Comparison of ENCODE assay signal across 11 cellular contexts in the genomic region with DNA sequence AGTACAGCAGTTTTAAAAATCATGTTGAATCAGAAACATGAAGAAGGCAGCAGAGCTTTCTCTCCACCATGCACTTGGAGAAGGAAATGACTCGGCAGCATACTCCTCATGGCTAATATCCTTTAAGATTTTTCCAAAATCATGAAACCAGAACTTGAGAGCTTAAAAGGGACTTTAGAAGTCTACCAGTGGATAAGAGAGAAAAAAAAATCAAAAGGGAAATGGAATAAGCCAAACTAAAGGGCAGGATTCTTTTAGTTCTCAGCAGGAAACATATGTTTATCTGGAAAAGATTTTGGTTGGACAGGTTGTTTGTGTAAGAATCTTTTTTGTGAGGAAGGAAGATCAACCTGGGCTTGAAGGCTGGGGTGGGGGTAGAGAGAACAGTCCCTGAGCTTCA.
DNase-seq lines count a peak whose midpoint lies in the region; ATAC-seq and TF ChIP-seq lines count a peak whose summit lies in the region.
"Had no signal": no experiment of that assay in that cellular context is flagged by ENCODE, and none has a peak within 500 bp of the region (broad histone marks: within the 10 kb centered on the region; RNA-seq: fewer than 3 reads in every experiment).

No MANE protein-coding gene starts in this region.

- H3K27ac ChIP-seq in right cardiac atrium (ENCODE audit: low read length) (no peak overlapping the region), right lobe of liver (no peak overlapping the region)
- H3K27ac ChIP-seq: suprapubic skin had no signal

- no peak overlapping the region for H3K4me3 ChIP-seq in right cardiac atrium (ENCODE audit: low read length)
- no peak overlapping the region for H3K4me3 ChIP-seq in right lobe of liver
- H3K4me3 ChIP-seq: suprapubic skin had no signal

- TF ChIP-seq POLR2A in right lobe of liver (IDR thresholded peaks at IDR 0.05) = no peak

- H3K36me3 Mint-ChIP-seq in activated T-helper 2 cell treated with anti-CD3 and anti-CD28 coated beads, Interferon-gamma antibody, Interleukin-2, Interleukin-4, amounts not matched to agents 10 μg/mL and 5 μg/mL and 100 μg/mL, durations not matched to agents 14 hours and 24 hours and 36 hours (ENCODE audit: low read depth) = peaks cover 51% of the 10 kb centered on the region
- no peaks in the 10 kb centered on the region for H3K36me3 Mint-ChIP-seq in stimulated activated memory B cell treated with anti-CD40 and anti-IgM and Interleukin-4, amounts not matched to agents 10 μg/mL and 1 μg/mL and 100 μg/mL, for 72 hours

- H3K27me3 Mint-ChIP-seq in activated T-helper 2 cell treated with anti-CD3 and anti-CD28 coated beads, Interferon-gamma antibody, Interleukin-2, Interleukin-4, amounts not matched to agents 10 μg/mL and 5 μg/mL and 100 μg/mL, durations not matched to agents 14 hours and 24 hours and 36 hours (ENCODE audit: low read depth) = no peaks in the 10 kb centered on the region
- peaks cover 47% of the 10 kb centered on the region for H3K27me3 Mint-ChIP-seq in stimulated activated memory B cell treated with anti-CD40 and anti-IgM and Interleukin-4, amounts not matched to agents 10 μg/mL and 1 μg/mL and 100 μg/mL, for 72 hours

- H3K36me3 ChIP-seq in right lobe of liver = no peaks in the 10 kb centered on the region
- H3K36me3 ChIP-seq: suprapubic skin had no signal

- H3K4me3 Mint-ChIP-seq in activated T-helper 2 cell treated with anti-CD3 and anti-CD28 coated beads, Interferon-gamma antibody, Interleukin-2, Interleukin-4, amounts not matched to agents 10 μg/mL and 5 μg/mL and 100 μg/mL, durations not matched to agents 14 hours and 24 hours and 36 hours (ENCODE audit: low read depth) = no peak overlapping the region
- H3K4me3 Mint-ChIP-seq in stimulated activated memory B cell treated with anti-CD40 and anti-IgM and Interleukin-4, amounts not matched to agents 10 μg/mL and 1 μg/mL and 100 μg/mL, for 72 hours = no peak overlapping the region
- H3K4me3 Mint-ChIP-seq: nephron had no signal

- DNase-seq in right cardiac atrium = no peak
- no peak for DNase-seq in Right ventricle myocardium superior
- no peak for DNase-seq in activated T-helper 2 cell treated with anti-CD3 and anti-CD28 coated beads, Interferon-gamma antibody, Interleukin-2, Interleukin-4, amounts not matched to agents 10 μg/mL and 5 μg/mL and 100 μg/mL, durations not matched to agents 14 hours and 24 hours and 36 hours (ENCODE audit: low spot score)
- no peak for DNase-seq in right lobe of liver
- DNase-seq: COR-L47, NCI-H2171 had no signal

- H3K27ac Mint-ChIP-seq in activated T-helper 2 cell treated with anti-CD3 and anti-CD28 coated beads, Interferon-gamma antibody, Interleukin-2, Interleukin-4, amounts not matched to agents 10 μg/mL and 5 μg/mL and 100 μg/mL, durations not matched to agents 14 hours and 24 hours and 36 hours = peak overlapping the region; percentile 48
- no peak overlapping the region for H3K27ac Mint-ChIP-seq in stimulated activated memory B cell treated with anti-CD40 and anti-IgM and Interleukin-4, amounts not matched to agents 10 μg/mL and 1 μg/mL and 100 μg/mL, for 72 hours
- H3K27ac Mint-ChIP-seq: nephron had no signal

- H3K9me3 ChIP-seq in right cardiac atrium (ENCODE audit: control insufficient read depth, low read length) (no peaks in the 10 kb centered on the region), right lobe of liver (no peaks in the 10 kb centered on the region)
- H3K9me3 ChIP-seq: suprapubic skin had no signal

- intact Hi-C loops in right cardiac atrium (cut with DNase I) (loop anchor here in 1 of 4 donors (10.0 kb wide), 1 partner anchor 108 kb away; a partner anchor contains a TSS), Right ventricle myocardium superior (cut with DNase I) (loop anchor here (10.0 kb wide), 1 partner anchor 48 kb away; no protein-coding TSS in a partner anchor), right lobe of liver (cut with DNase I) (no loop called here)
- intact Hi-C loops in activated T-helper 2 cell treated with anti-CD3 and anti-CD28 coated beads, Interferon-gamma antibody, Interleukin-2, Interleukin-4, amounts not matched to agents 10 μg/mL and 5 μg/mL and 100 μg/mL, durations not matched to agents 14 hours and 24 hours and 36 hours (cut with micrococcal nuclease) = no loop called here

- H3K4me1 ChIP-seq in right cardiac atrium (ENCODE audit: control insufficient read depth, insufficient read depth, low read length) (peaks cover 4% of the 10 kb centered on the region), right lobe of liver (peaks cover 0 to under 1% (median 0%) of the 10 kb centered on the region in 4 donors)

- no peak for TF ChIP-seq CTCF in right lobe of liver (IDR thresholded peaks at IDR 0.05)

- H3K27me3 ChIP-seq in right cardiac atrium (ENCODE audit: control insufficient read depth, insufficient read depth) = no peaks in the 10 kb centered on the region
- no peaks in the 10 kb centered on the region for H3K27me3 ChIP-seq in right lobe of liver
- H3K27me3 ChIP-seq: suprapubic skin had no signal

- H3K9me3 Mint-ChIP-seq in activated T-helper 2 cell treated with anti-CD3 and anti-CD28 coated beads, Interferon-gamma antibody, Interleukin-2, Interleukin-4, amounts not matched to agents 10 μg/mL and 5 μg/mL and 100 μg/mL, durations not matched to agents 14 hours and 24 hours and 36 hours = no peaks in the 10 kb centered on the region
- H3K9me3 Mint-ChIP-seq in stimulated activated memory B cell treated with anti-CD40 and anti-IgM and Interleukin-4, amounts not matched to agents 10 μg/mL and 1 μg/mL and 100 μg/mL, for 72 hours = no peaks in the 10 kb centered on the region

- WGBS in right cardiac atrium = 46% methylated on average over 1 of the region's 1 CpG
- 44% methylated on average over 1 of the region's 1 CpG for WGBS in right lobe of liver (ENCODE audit: insufficient coverage, low coverage, low lambda C conversion rate, missing lambda C conversion rate)

- H3K4me1 Mint-ChIP-seq in activated T-helper 2 cell treated with anti-CD3 and anti-CD28 coated beads, Interferon-gamma antibody, Interleukin-2, Interleukin-4, amounts not matched to agents 10 μg/mL and 5 μg/mL and 100 μg/mL, durations not matched to agents 14 hours and 24 hours and 36 hours (ENCODE audit: low read depth) = peaks cover 75% of the 10 kb centered on the region
- H3K4me1 Mint-ChIP-seq in stimulated activated memory B cell treated with anti-CD40 and anti-IgM and Interleukin-4, amounts not matched to agents 10 μg/mL and 1 μg/mL and 100 μg/mL, for 72 hours = no peaks in the 10 kb centered on the region

- ATAC-seq in right cardiac atrium (peak; percentile 28 to 68), Right ventricle myocardium superior (ENCODE audit: poor library complexity) (no peak), right lobe of liver (peak; percentile 10 to 68 (median 40)), HG03457 (IDR thresholded peaks at IDR 0.05; ENCODE audit: unreplicated experiment) (no peak), HG03565 (IDR thresholded peaks at IDR 0.05; ENCODE audit: unreplicated experiment) (no peak)
- no peak for ATAC-seq in stimulated activated memory B cell treated with anti-CD40 and anti-IgM and Interleukin-4, amounts not matched to agents 10 μg/mL and 1 μg/mL and 100 μg/mL, for 72 hours

Comparison
In these comparisons a context has a peak if more than half of its experiments do, and no peak if none do; other contexts are left out.
1. ATAC-seq: peak in right cardiac atrium (2 of 2) and right lobe of liver (4 of 4); none in Right ventricle myocardium superior (single experiment), HG03457 (single experiment), HG03565 (single experiment) and stimulated activated memory B cell treated with anti-CD40 and anti-IgM and Interleukin-4, amounts not matched to agents 10 μg/mL and 1 μg/mL and 100 μg/mL, for 72 hours (single experiment).